In genomic region chr11:3155216-3155615, GRCh38 we compare ENCODE assay signal across 1 cellular context.
TF ChIP-seq lines count a peak whose summit lies in the region.

No MANE protein-coding gene starts in this region.

TF ChIP-seq in IMR-90, 13 proteins besides CTCF, POLR2A, EP300 and RAD21 (continued from another document):
- TF ChIP-seq BHLHE40 (IDR thresholded peaks at IDR 0.05; ENCODE audit: low read depth, low read length) (no peak), ELK1 (IDR thresholded peaks at IDR 0.05; ENCODE audit: borderline replicate concordance, low read depth, low read length) (no peak), CEBPB (IDR thresholded peaks at IDR 0.05; ENCODE audit: low read depth, low read length) (no peak)
